ENCODE assay signal across 8 cellular contexts in genomic region chr17:82752371-82753200, GRCh38. TPM values are rescaled to one million over a fixed set of nuclear protein-coding genes. Genes with fewer than 3 reads are reported as not detected.
A peak's percentile ranks its signal among the peaks of the same experiment; 100 is the strongest.
DNase-seq lines count a peak whose midpoint lies in the region; ATAC-seq and TF ChIP-seq lines count a peak whose summit lies in the region.

No MANE protein-coding gene starts in this region.

- peaks cover 0 to 6% of the 10 kb centered on the region in 2 donors for H3K36me3 Mint-ChIP-seq in activated naive CD4-positive, alpha-beta T cell treated with anti-CD3 and anti-CD28 coated beads, Interleukin-2, amount 50 U/mL, for 72 hours

- peak overlapping the region; percentile 94 for H3K4me2 ChIP-seq in DND-41 (ENCODE audit: insufficient read depth, low read length)

- peaks cover 33% of the 10 kb centered on the region; the same call in 1 of the 2 replicates for H4K20me1 ChIP-seq in DND-41 (ENCODE audit: insufficient read depth, low read length)

- H2AFZ ChIP-seq in DND-41 (ENCODE audit: low read depth, low read length), result peak overlapping the region; percentile 67; the same call in 1 of the 2 replicates

- peak; percentile 24 for ATAC-seq in DND-41 (ENCODE audit: insufficient read depth, low read depth)
- peak; percentile 17 for ATAC-seq in GM21360 (IDR thresholded peaks at IDR 0.05; ENCODE audit: unreplicated experiment)
- ATAC-seq in activated naive CD4-positive, alpha-beta T cell treated with anti-CD3 and anti-CD28 coated beads, Interleukin-2, amount 50 U/mL, for 72 hours, result peak; percentile 21 to 46
- ATAC-seq in right cardiac atrium, result peak; percentile 12 to 18
- ATAC-seq in gastrocnemius medialis, result peak; percentile 6 to 8
- ATAC-seq in GM18502 (IDR thresholded peaks at IDR 0.05; ENCODE audit: poor library complexity, unreplicated experiment), result no peak

- intact Hi-C loops in right cardiac atrium (cut with DNase I) (loop anchor here in 1 of 4 donors (10.0 kb wide), 1 partner anchor 88 kb away; no protein-coding TSS in a partner anchor), gastrocnemius medialis (cut with DNase I; ENCODE audit: low total_unique reads) (loop anchor here (1.0 kb wide), 1 partner anchor 104 kb away; the partner anchor contains the start of gene WDR45B)

- H3K4me3 ChIP-seq in DND-41 (ENCODE audit: low read depth in 1 of 2, low read length in 2 of 2) (peak overlapping the region; percentile 51 to 84), right cardiac atrium (ENCODE audit: low read length) (peak overlapping the region; percentile 67), gastrocnemius medialis (peak overlapping the region; percentile 67 to 91 (median 80))

- H3K9me3 ChIP-seq in DND-41 (ENCODE audit: insufficient read depth, low read length, severe bottlenecking) (no peaks in the 10 kb centered on the region), right cardiac atrium (ENCODE audit: control insufficient read depth, low read length) (no peaks in the 10 kb centered on the region), gastrocnemius medialis (no peaks in the 10 kb centered on the region)

- in situ Hi-C loops in gastrocnemius medialis (cut with MboI; ENCODE audit: low sequenced_read_pairs in 4 of 4), result loop anchor here in 3 of 4 donors (10.0 to 25.0 kb wide), 3 partner anchors 90 to 390 kb away; partner anchors contain the start of genes TEX19 (in 1 of the 3) and UTS2R (in 1 of the 3)

- DNase-seq in DND-41, result peak; percentile 44
- peak; percentile 27 for DNase-seq in HPDE6-E6E7 (ENCODE audit: extremely low spot score)
- peak; percentile 36 to 61 for DNase-seq in activated naive CD4-positive, alpha-beta T cell treated with anti-CD3 and anti-CD28 coated beads, Interleukin-2, amount 50 U/mL, for 72 hours (ENCODE audit: low spot score in 2 of 2)
- peak; percentile 46 to 74 (median 72) for DNase-seq in right cardiac atrium
- no peak for DNase-seq in gastrocnemius medialis
- no peak for DNase-seq in SIG-M5 treated with dmso at 0.1 percent for 504 hours (lab: John Stamatoyannopoulos, UW; ENCODE audit: unreplicated experiment)

- peaks cover 50% of the 10 kb centered on the region for H3K79me2 ChIP-seq in DND-41 (ENCODE audit: insufficient read depth, low read length)

- peak overlapping the region in 1 of 2 donors; percentile 70 for H3K27ac Mint-ChIP-seq in activated naive CD4-positive, alpha-beta T cell treated with anti-CD3 and anti-CD28 coated beads, Interleukin-2, amount 50 U/mL, for 72 hours

- TF ChIP-seq CTCF in DND-41 (IDR thresholded peaks at IDR 0.05; ENCODE audit: borderline replicate concordance, extremely low read depth, low read length, poor library complexity, severe bottlenecking) (no peak), gastrocnemius medialis (IDR thresholded peaks at IDR 0.05 in 4 of 5, conservative IDR thresholded peaks at IDR 0.05 in 1 of 5) (no peak)

- peak overlapping the region; percentile 82 for H3K9ac ChIP-seq in DND-41 (ENCODE audit: low read depth, low read length)

- H3K27me3 ChIP-seq in DND-41 (ENCODE audit: insufficient read depth, low read length, poor library complexity) (no peaks in the 10 kb centered on the region), right cardiac atrium (ENCODE audit: control insufficient read depth, insufficient read depth) (no peaks in the 10 kb centered on the region), gastrocnemius medialis (no peaks in the 10 kb centered on the region)

- TF ChIP-seq POLR2A in gastrocnemius medialis (IDR thresholded peaks at IDR 0.05), result no peak

- peak overlapping the region; percentile 84 for H3K27ac ChIP-seq in DND-41 (ENCODE audit: low read length)
- H3K27ac ChIP-seq in right cardiac atrium (ENCODE audit: low read length), result no peak overlapping the region
- peak overlapping the region; percentile 82 to 95 (median 86) for H3K27ac ChIP-seq in gastrocnemius medialis

- H3K4me1 ChIP-seq in DND-41 (ENCODE audit: insufficient read depth, low read length) (peaks cover 30% of the 10 kb centered on the region), right cardiac atrium (ENCODE audit: control insufficient read depth, insufficient read depth, low read length) (peaks cover 3% of the 10 kb centered on the region), gastrocnemius medialis (peaks cover 12 to 17% of the 10 kb centered on the region in 2 donors)

- H3K36me3 ChIP-seq in DND-41 (ENCODE audit: insufficient read depth, low read length), result peaks cover 32% of the 10 kb centered on the region
- H3K36me3 ChIP-seq in gastrocnemius medialis, result no peaks in the 10 kb centered on the region

- WGBS in right cardiac atrium, result under 1% methylated on average over 69 of the region's 72 CpGs

- H3K9me3 Mint-ChIP-seq in activated naive CD4-positive, alpha-beta T cell treated with anti-CD3 and anti-CD28 coated beads, Interleukin-2, amount 50 U/mL, for 72 hours, result no peaks in the 10 kb centered on the region

RNA-seq across cellular contexts. Expression of gene TBCD, which starts 0.7 kb away (rescaled TPM):
- 100 to 1,000 TPM in 1 of 2 donors, 10 to 100 TPM in 1; 67.4 to 147 TPM for total RNA-seq in activated naive CD4-positive, alpha-beta T cell treated with anti-CD3 and anti-CD28 coated beads, Interleukin-2, amount 50 U/mL, for 72 hours
- total RNA-seq in right cardiac atrium, result 10 to 100 TPM; 36.2 to 43.9 (median 41.5) TPM
- polyA plus RNA-seq in right cardiac atrium, result 38.8 TPM
- total RNA-seq in gastrocnemius medialis, result 10 to 100 TPM; 18.0 to 50.4 (median 33.3) TPM

RNA-seq across cellular contexts. Expression of gene FN3K, which starts 17.2 kb away (rescaled TPM):
- 1 to 10 TPM; 3.5 to 7.0 TPM for total RNA-seq in activated naive CD4-positive, alpha-beta T cell treated with anti-CD3 and anti-CD28 coated beads, Interleukin-2, amount 50 U/mL, for 72 hours
- 10 to 100 TPM; 43.2 to 66.8 (median 60.9) TPM for total RNA-seq in right cardiac atrium
- polyA plus RNA-seq in right cardiac atrium, result 57.6 TPM
- 1 to 10 TPM; 1.1 to 5.5 (median 2.7) TPM for total RNA-seq in gastrocnemius medialis

RNA-seq across cellular contexts. Expression of gene FN3KRP, which starts 36.1 kb away (rescaled TPM):
- 10 to 100 TPM; 45.9 to 51.2 TPM for total RNA-seq in activated naive CD4-positive, alpha-beta T cell treated with anti-CD3 and anti-CD28 coated beads, Interleukin-2, amount 50 U/mL, for 72 hours
- total RNA-seq in right cardiac atrium (10 to 100 TPM; 10.4 to 15.0 (median 14.1) TPM), gastrocnemius medialis (1 to 10 TPM; 2.3 to 7.9 (median 3.9) TPM)
- polyA plus RNA-seq in right cardiac atrium, result 14.1 TPM

RNA-seq across cellular contexts. Expression of gene RAB40B, which starts 54.1 kb away (rescaled TPM):
- 1 to 10 TPM; 1.7 to 2.8 TPM for total RNA-seq in activated naive CD4-positive, alpha-beta T cell treated with anti-CD3 and anti-CD28 coated beads, Interleukin-2, amount 50 U/mL, for 72 hours
- total RNA-seq in right cardiac atrium, result 10 to 100 TPM; 14.0 to 20.8 (median 19.2) TPM
- polyA plus RNA-seq in right cardiac atrium, result 14.8 TPM
- 10 to 100 TPM; 19.0 to 52.7 (median 24.4) TPM for total RNA-seq in gastrocnemius medialis

Comparison
In these comparisons a context has a peak if more than half of its experiments do, and no peak if none do; other contexts are left out.
1. DNase-seq: peak in DND-41 (single experiment), HPDE6-E6E7 (single experiment), activated naive CD4-positive, alpha-beta T cell treated with anti-CD3 and anti-CD28 coated beads, Interleukin-2, amount 50 U/mL, for 72 hours (2 of 2) and right cardiac atrium (3 of 3); none in gastrocnemius medialis (0 of 2) and SIG-M5 treated with dmso at 0.1 percent for 504 hours (single experiment).
2. RNA of gene FN3K, which starts 17.2 kb away (total RNA-seq): 43.2 to 66.8 TPM in right cardiac atrium; 3.5 to 7.0 TPM in activated naive CD4-positive, alpha-beta T cell treated with anti-CD3 and anti-CD28 coated beads, Interleukin-2, amount 50 U/mL, for 72 hours and 1.1 to 5.5 TPM in gastrocnemius medialis; every median in the first group is over 4 times any median in the second.
3. Peak in every context shown above with its lines, with median percentiles within 50 percentile points of each other: H3K4me3 ChIP-seq.